10 cellular contexts compared by ENCODE assay signal in the genomic region with DNA sequence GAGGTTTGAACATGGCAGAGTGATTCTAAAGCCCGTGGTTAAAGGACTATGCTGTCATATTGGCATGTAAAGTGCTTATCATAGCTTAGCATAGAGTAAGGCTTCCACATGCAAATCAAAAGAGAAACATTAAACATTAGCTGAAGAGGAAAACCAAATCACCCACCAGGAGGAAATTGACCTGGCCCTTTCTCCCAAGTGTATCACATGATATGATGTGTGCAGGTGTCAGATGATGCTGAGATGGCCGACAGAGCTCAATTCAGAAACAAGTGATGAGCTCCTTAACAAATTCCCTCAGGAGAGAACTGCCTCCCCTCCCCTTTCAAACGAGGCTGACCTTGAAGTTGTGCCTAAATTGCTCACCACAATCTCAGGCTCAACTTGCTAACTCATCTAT.
A peak's percentile ranks its signal among the peaks of the same experiment; 100 is the strongest.
DNase-seq lines count a peak whose midpoint lies in the region; ATAC-seq and TF ChIP-seq lines count a peak whose summit lies in the region.
"Had no signal": no experiment of that assay in that cellular context is flagged by ENCODE, and none has a peak within 500 bp of the region (broad histone marks: within the 10 kb centered on the region; RNA-seq: fewer than 3 reads in every experiment).

No MANE protein-coding gene starts in this region.

- H3K4me2 ChIP-seq in DOHH2 (ENCODE audit: low read length): peak overlapping the region; percentile 78

- H3F3A ChIP-seq in DOHH2 (ENCODE audit: control insufficient read depth, insufficient read depth): peaks cover 32% of the 10 kb centered on the region

- TF ChIP-seq CTCF in DOHH2 (IDR thresholded peaks at IDR 0.05; ENCODE audit: low read depth, low read length, poor library complexity, severe bottlenecking): no peak

- no peaks in the 10 kb centered on the region for H3K9me2 ChIP-seq in DOHH2 (replicated peaks; ENCODE audit: control insufficient read depth, low read length)

- ATAC-seq in GM19438 (IDR thresholded peaks at IDR 0.05; ENCODE audit: low read depth, unreplicated experiment) (peak; percentile 58), HG03469 (IDR thresholded peaks at IDR 0.05; ENCODE audit: unreplicated experiment) (peak; percentile 30)
- ATAC-seq: HCT116 had no signal

- peaks cover 7% of the 10 kb centered on the region; the same call in 1 of the 2 replicates for H3K9me3 ChIP-seq in DOHH2 (ENCODE audit: control insufficient read depth, insufficient read depth, low read length)

- H3K4me3 ChIP-seq in DOHH2 (ENCODE audit: low read length): peak overlapping the region; percentile 67

- DNase-seq in germinal center (ENCODE audit: low spot score) (peak; percentile 42), glomerular visceral epithelial cell (ENCODE audit: extremely low spot score) (no peak), GOT3 (lab: John Stamatoyannopoulos, UW) (no peak), dedifferentiated amniotic fluid mesenchymal stem cell (ENCODE audit: extremely low spot score) (no peak), cerebellum (ENCODE audit: low spot score) (no peak)

- H3K79me2 ChIP-seq in DOHH2 (ENCODE audit: control insufficient read depth, low read length): no peaks in the 10 kb centered on the region
- H3K79me2 ChIP-seq: parathyroid adenoma had no signal

- H3K27ac ChIP-seq in DOHH2 (ENCODE audit: low read depth, low read length): peak overlapping the region; percentile 93
- H3K27ac ChIP-seq: parathyroid adenoma had no signal

- H3K27me3 ChIP-seq in DOHH2 (ENCODE audit: control insufficient read depth, low read length): no peaks in the 10 kb centered on the region

- peaks cover 73% of the 10 kb centered on the region for H3K4me1 ChIP-seq in DOHH2 (ENCODE audit: control insufficient read depth, low read length)

- H3K36me3 ChIP-seq in DOHH2 (ENCODE audit: control insufficient read depth, low read length): peaks cover 19% of the 10 kb centered on the region

- H4K20me1 ChIP-seq in DOHH2 (ENCODE audit: control insufficient read depth, insufficient read depth, low read depth, low read length): no peaks in the 10 kb centered on the region
